ENCODE assay signal across 8 cellular contexts in genomic region chr1:234604393-234604725, GRCh38. TPM values are rescaled to one million over a fixed set of nuclear protein-coding genes. Genes with fewer than 3 reads are reported as not detected.
DNase-seq lines count a peak whose midpoint lies in the region; ATAC-seq, FAIRE-seq and TF ChIP-seq lines count a peak whose summit lies in the region.

No MANE protein-coding gene starts in this region.

- H2AFZ ChIP-seq in OCI-LY7 (ENCODE audit: low read length) = no peak overlapping the region

- TF ChIP-seq POLR2A in GM12891 (IDR thresholded peaks at IDR 0.05; ENCODE audit: low read depth, low read length) = no peak

- no peak for TF ChIP-seq CTCF in OCI-LY7 (conservative IDR thresholded peaks at IDR 0.05; ENCODE audit: low read length)
- TF ChIP-seq CTCF in pancreas (IDR thresholded peaks at IDR 0.05) = no peak

- intact Hi-C loops in OCI-LY7 (cut with micrococcal nuclease; ENCODE audit: unreplicated experiment) = no loop called here
- intact Hi-C loops in pancreas (cut with DNase I) = loop anchor here in 1 of 3 donors (10.0 kb wide), 1 partner anchor 470 kb away; no protein-coding TSS in a partner anchor

- peaks cover 83% of the 10 kb centered on the region for H3K4me1 ChIP-seq in CD4-positive, CD25-positive, alpha-beta regulatory T cell (ENCODE audit: control insufficient read depth, insufficient read depth, low read length, poor library complexity, severe bottlenecking)
- H3K4me1 ChIP-seq in OCI-LY7 (ENCODE audit: insufficient read depth, low read length, poor library complexity, severe bottlenecking) = peaks cover 84% of the 10 kb centered on the region
- H3K4me1 ChIP-seq in endocrine pancreas (ENCODE audit: control insufficient read depth, insufficient read depth, low read length) = peaks cover 23% of the 10 kb centered on the region
- H3K4me1 ChIP-seq in pancreas = peaks cover 25 to 36% (median 29%) of the 10 kb centered on the region in 3 donors

- H3K27me3 Mint-ChIP-seq in CD4-positive, CD25-positive, alpha-beta regulatory T cell = peaks cover 6% of the 10 kb centered on the region

- H3K36me3 ChIP-seq in CD4-positive, CD25-positive, alpha-beta regulatory T cell (ENCODE audit: control insufficient read depth, insufficient read depth, low read length) = peaks cover 18% of the 10 kb centered on the region
- H3K36me3 ChIP-seq in OCI-LY7 (ENCODE audit: insufficient read depth, low read length) (peaks cover 31% of the 10 kb centered on the region), endocrine pancreas (ENCODE audit: control insufficient read depth, insufficient read depth, low read length) (peaks cover 21% of the 10 kb centered on the region), pancreas (peaks cover 0 to 23% (median 13%) of the 10 kb centered on the region in 3 donors)

- H3K27me3 ChIP-seq in CD4-positive, CD25-positive, alpha-beta regulatory T cell (ENCODE audit: control insufficient read depth, insufficient read depth, low read length) = no peaks in the 10 kb centered on the region
- H3K27me3 ChIP-seq in endocrine pancreas (ENCODE audit: control insufficient read depth, insufficient read depth, low read length) (no peaks in the 10 kb centered on the region), pancreas (no peaks in the 10 kb centered on the region)

- no peaks in the 10 kb centered on the region for H3K9me2 ChIP-seq in OCI-LY7 (ENCODE audit: insufficient read depth, low read length)

- H3K4me3 Mint-ChIP-seq in CD4-positive, CD25-positive, alpha-beta regulatory T cell = peak overlapping the region; percentile 96 to 98 (median 96)

- peak overlapping the region; percentile 98 for H3K27ac ChIP-seq in CD4-positive, CD25-positive, alpha-beta regulatory T cell (ENCODE audit: insufficient read depth, low read length, poor library complexity, severe bottlenecking)
- no peak overlapping the region for H3K27ac ChIP-seq in OCI-LY7 (ENCODE audit: low read depth, low read length, poor library complexity, severe bottlenecking)
- peak overlapping the region; percentile 92 to 99 (median 98) for H3K27ac ChIP-seq in pancreas

- H3K9ac ChIP-seq in endocrine pancreas (ENCODE audit: control insufficient read depth, insufficient read depth, low read length) = no peak overlapping the region

- CTCF ChIA-PET in OCI-LY7 (lab: Charles Lee; ENCODE audit: unreplicated experiment) = interaction anchor here (1.3 kb wide), 1 partner anchor 9 kb away, joined by 4 read pairs; no protein-coding TSS in a partner anchor

- peaks cover 10% of the 10 kb centered on the region; the same call in 1 of the 2 replicates for H4K20me1 ChIP-seq in OCI-LY7 (ENCODE audit: insufficient read depth, low read length)

- H3K27ac Mint-ChIP-seq in CD4-positive, CD25-positive, alpha-beta regulatory T cell = peak overlapping the region; percentile 83 to 99 (median 90)

- POLR2A ChIA-PET in OCI-LY7 (lab: Charles Lee) = interaction anchor here (0.7 to 4.2 kb wide), 16 partner anchors 7 to 442 kb away, joined by 3 to 50 read pairs (median 4); partner anchors contain the start of genes IRF2BP2 and TARBP1

- no peak for DNase-seq in CD4-positive, CD25-positive, alpha-beta regulatory T cell
- DNase-seq in OCI-LY7 (ENCODE audit: low spot score) (no peak), pancreas (no peak), GM12891 (ENCODE audit: insufficient read length, low spot score) (no peak), NAMALWA (ENCODE audit: low spot score) (no peak)

- H3K4me2 ChIP-seq in OCI-LY7 (ENCODE audit: low read length) = peak overlapping the region; percentile 88

- BruUV-seq in OCI-LY7 (replicated peaks; lab: Mats Ljungman, UMichigan) = no TSS peak

- H3K36me3 Mint-ChIP-seq in CD4-positive, CD25-positive, alpha-beta regulatory T cell = peaks cover 30% of the 10 kb centered on the region

- H3K9me3 ChIP-seq in CD4-positive, CD25-positive, alpha-beta regulatory T cell (ENCODE audit: control insufficient read depth in 2 of 2, low read length in 2 of 2) = no peaks in the 10 kb centered on the region
- H3K9me3 ChIP-seq in OCI-LY7 (ENCODE audit: low read length) (no peaks in the 10 kb centered on the region), endocrine pancreas (ENCODE audit: control insufficient read depth, low read length) (no peaks in the 10 kb centered on the region), pancreas (no peaks in the 10 kb centered on the region)

- ATAC-seq in CD4-positive, CD25-positive, alpha-beta regulatory T cell (ENCODE audit: low read depth in 2 of 2) = no peak
- no peak for ATAC-seq in pancreas
- no peak for ATAC-seq in GM19023 (IDR thresholded peaks at IDR 0.05; ENCODE audit: unreplicated experiment)
- no peak for ATAC-seq in GM19351 (IDR thresholded peaks at IDR 0.05; ENCODE audit: unreplicated experiment)

- H3K79me2 ChIP-seq in OCI-LY7 (ENCODE audit: insufficient read depth, low read depth, low read length) = peaks cover 56% of the 10 kb centered on the region; the same call in 1 of the 2 replicates

- peak overlapping the region; percentile 99 for H3K4me3 ChIP-seq in CD4-positive, CD25-positive, alpha-beta regulatory T cell (ENCODE audit: low read depth, low read length)
- H3K4me3 ChIP-seq in OCI-LY7 (ENCODE audit: low read depth, low read length, poor library complexity, severe bottlenecking) = peak overlapping the region; percentile 72
- peak overlapping the region; percentile 100 for H3K4me3 ChIP-seq in endocrine pancreas (ENCODE audit: control insufficient read depth, insufficient read depth, low read length)
- peak overlapping the region; percentile 8 to 96 (median 62) for H3K4me3 ChIP-seq in pancreas

- H3K4me1 Mint-ChIP-seq in CD4-positive, CD25-positive, alpha-beta regulatory T cell = peaks cover 44 to 75% (median 60%) of the 10 kb centered on the region in 4 donors

- H3K9me3 Mint-ChIP-seq in CD4-positive, CD25-positive, alpha-beta regulatory T cell = no peaks in the 10 kb centered on the region

- FAIRE-seq in pancreas (lab: Jason Lieb, UNC) (no peak), GM12891 (lab: Jason Lieb, UNC) (no peak)

TF ChIP-seq in GM12891, 5 proteins besides CTCF, POLR2A, EP300 and RAD21:
- TF ChIP-seq POLR2AphosphoS5 (IDR thresholded peaks at IDR 0.05; ENCODE audit: low read depth, low read length) = no peak
- no peak for TF ChIP-seq SPI1 (IDR thresholded peaks at IDR 0.05; ENCODE audit: low read depth, low read length)
- TF ChIP-seq PAX5 (IDR thresholded peaks at IDR 0.05; ENCODE audit: insufficient read depth, low read length, severe bottlenecking) = no peak
- TF ChIP-seq TAF1 (IDR thresholded peaks at IDR 0.05; ENCODE audit: low read depth, low read length) = no peak
- TF ChIP-seq POU2F2 (IDR thresholded peaks at IDR 0.05; ENCODE audit: low read depth, low read length) = no peak

RNA-seq across cellular contexts. Expression of gene IRF2BP2, which starts 5.6 kb away (rescaled TPM):
- 375 TPM for total RNA-seq in CD4-positive, CD25-positive, alpha-beta regulatory T cell
- 10 to 100 TPM; 21.1 to 36.0 (median 24.2) TPM for polyA plus RNA-seq in CD4-positive, CD25-positive, alpha-beta regulatory T cell
- total RNA-seq in OCI-LY7 (2014; rRNA removed; shearing (Covaris generic)) = 30.2 and 40.6 TPM in 2 replicates
- total RNA-seq in OCI-LY7 (2022) (64.6 and 65.9 TPM in 2 replicates), pancreas (10 to 100 TPM; 47.0 to 95.6 (median 55.0) TPM)
- 10 to 100 TPM; 57.2 to 93.6 TPM for polyA plus RNA-seq in pancreas
- polyA plus RNA-seq in GM12891 (2012; ENCODE audit: low read depth, missing spikeins) = 99.5 TPM
